Comparison of ENCODE assay signal across 1 cellular context in the genomic region with DNA sequence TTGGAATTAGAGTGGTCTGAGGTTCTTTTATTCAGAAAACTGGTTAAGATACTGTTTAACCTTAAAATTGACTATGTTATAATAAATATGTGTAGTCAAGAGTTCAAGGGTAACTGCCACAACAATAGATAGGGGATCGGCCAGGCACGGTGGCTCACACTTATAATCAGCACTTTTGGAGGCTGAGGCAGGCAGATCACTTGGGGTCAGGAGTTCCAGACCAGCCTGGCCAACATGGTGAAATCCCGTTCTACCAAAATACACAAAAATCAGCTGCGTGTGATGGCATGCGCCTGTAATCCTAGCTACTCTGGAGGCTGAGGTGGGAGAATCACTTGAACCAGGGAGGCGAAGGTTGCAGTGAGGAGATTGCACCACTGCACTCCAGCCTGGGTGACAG.
TF ChIP-seq lines count a peak whose summit lies in the region.

No MANE protein-coding gene starts in this region.

TF ChIP-seq in K562, 482 proteins besides CTCF, POLR2A, EP300 and RAD21:
- TF ChIP-seq POLR2B (IDR thresholded peaks at IDR 0.05; ENCODE audit: low read depth, partially characterized antibody) (peak; percentile 23), HDAC1 (IDR thresholded peaks at IDR 0.05) (no peak)
TF ChIP-seq in K562: peak in this region for 1.
